Comparison of ENCODE assay signal across 33 cellular contexts in genomic region chr7:16023046-16023445, GRCh38.
"Had no signal": no experiment of that assay in that cellular context is flagged by ENCODE, and none has a peak within 500 bp of the region (broad histone marks: within the 10 kb centered on the region; RNA-seq: fewer than 3 reads in every experiment).

No MANE protein-coding gene starts in this region.

- H3K27ac ChIP-seq: ascending aorta, coronary artery, esophagus squamous epithelium, gastroesophageal sphincter, heart right ventricle, WERI-Rb-1 had no signal

- H3K27me3 ChIP-seq: ascending aorta, esophagus squamous epithelium, gastroesophageal sphincter, heart right ventricle had no signal

- H3K36me3 Mint-ChIP-seq: activated CD4-positive, alpha-beta memory T cell treated with anti-CD3 and anti-CD28 coated beads for 36 hours; activated CD8-positive, alpha-beta memory T cell treated with anti-CD3 and anti-CD28 coated beads, Interleukin-2, amount 10 ng/mL, durations not matched to agents 7 days and 5 days; activated naive CD4-positive, alpha-beta T cell treated with anti-CD3 and anti-CD28 coated beads, Interleukin-2, amount 10 ng/mL, durations not matched to agents 7 days and 5 days; activated naive CD4-positive, alpha-beta T cell treated with anti-CD3 and anti-CD28 coated beads, Interleukin-2, amount 50 U/mL, for 72 hours; activated naive CD8-positive, alpha-beta T cell treated with anti-CD3 and anti-CD28 coated beads, Interleukin-2, amount 10 ng/mL, durations not matched to agents 7 days and 5 days; brain had no signal

- H3K4me3 ChIP-seq: ascending aorta, coronary artery, esophagus squamous epithelium, gastroesophageal sphincter, heart right ventricle had no signal

- DNase-seq: activated CD4-positive, alpha-beta memory T cell treated with anti-CD3 and anti-CD28 coated beads for 36 hours; activated CD4-positive, alpha-beta T cell treated with anti-CD3 and anti-CD28 coated beads for 36 hours; activated CD4-positive, alpha-beta T cell treated with anti-CD3 and anti-CD28 coated beads, Interleukin-2, amount 10 ng/mL, durations not matched to agents 24 days and 14 days; activated CD4-positive, CD25-positive, alpha-beta regulatory T cell; activated CD4-positive, CD25-positive, alpha-beta regulatory T cell treated with anti-CD3 and anti-CD28 coated beads, Interleukin-2, amount 50 U/mL, for 72 hours; activated CD8-positive, alpha-beta memory T cell treated with anti-CD3 and anti-CD28 coated beads, Interleukin-2, amount 10 ng/mL, durations not matched to agents 7 days and 5 days; activated CD8-positive, alpha-beta memory T cell treated with anti-CD3 and anti-CD28 coated beads, Interleukin-2, amount 50 U/mL, for 4 hours; activated CD8-positive, alpha-beta T cell treated with anti-CD3 and anti-CD28 coated beads, Interleukin-2, amount 10 ng/mL, durations not matched to agents 7 days and 5 days; activated gamma-delta T cell; activated naive CD4-positive, alpha-beta T cell; activated naive CD4-positive, alpha-beta T cell treated with anti-CD3 and anti-CD28 coated beads, Interleukin-2, amount 10 ng/mL, durations not matched to agents 7 days and 5 days; activated naive CD8-positive, alpha-beta T cell treated with anti-CD3 and anti-CD28 coated beads, Interleukin-2, amount 10 ng/mL, durations not matched to agents 7 days and 5 days; activated T-cell treated with anti-CD3 and anti-CD28 coated beads, Interleukin-2, amount 50 U/mL, for 1 hour; activated T-cell treated with anti-CD3 and anti-CD28 coated beads, Interleukin-2, amount 50 U/mL, for 48 hours; effector CD8-positive, alpha-beta T cell; endodermal cell; erythroblast; esophagus squamous epithelium; foreskin melanocyte; heart right ventricle; T-helper 1 cell; T-helper 17 cell; T1000; WERI-Rb-1 had no signal

- H3K36me3 ChIP-seq: ascending aorta, esophagus squamous epithelium, gastroesophageal sphincter, heart right ventricle, WERI-Rb-1 had no signal

- H3K4me1 Mint-ChIP-seq: activated CD4-positive, alpha-beta T cell treated with anti-CD3 and anti-CD28 coated beads for 36 hours; activated CD4-positive, alpha-beta T cell treated with anti-CD3 and anti-CD28 coated beads, Interleukin-2, amount 10 ng/mL, durations not matched to agents 24 days and 14 days; activated CD8-positive, alpha-beta memory T cell treated with anti-CD3 and anti-CD28 coated beads, Interleukin-2, amount 10 ng/mL, durations not matched to agents 7 days and 5 days; activated naive CD4-positive, alpha-beta T cell treated with anti-CD3 and anti-CD28 coated beads, Interleukin-2, amount 10 ng/mL, durations not matched to agents 7 days and 5 days; activated naive CD8-positive, alpha-beta T cell treated with anti-CD3 and anti-CD28 coated beads, Interleukin-2, amount 10 ng/mL, durations not matched to agents 7 days and 5 days; central memory CD8-positive, alpha-beta T cell; endodermal cell; T-helper 17 cell had no signal

- ATAC-seq: activated CD4-positive, alpha-beta T cell treated with anti-CD3 and anti-CD28 coated beads for 36 hours; activated CD8-positive, alpha-beta memory T cell treated with anti-CD3 and anti-CD28 coated beads, Interleukin-2, amount 10 ng/mL, durations not matched to agents 7 days and 5 days; activated CD8-positive, alpha-beta T cell treated with anti-CD3 and anti-CD28 coated beads, Interleukin-2, amount 10 ng/mL, durations not matched to agents 7 days and 5 days; activated naive CD4-positive, alpha-beta T cell treated with anti-CD3 and anti-CD28 coated beads, Interleukin-2, amount 50 U/mL, for 72 hours; gastroesophageal sphincter; heart right ventricle; T-helper 17 cell had no signal

- H3K9me3 Mint-ChIP-seq: activated CD4-positive, alpha-beta memory T cell treated with anti-CD3 and anti-CD28 coated beads for 36 hours; activated CD4-positive, alpha-beta T cell treated with anti-CD3 and anti-CD28 coated beads, Interleukin-2, amount 10 ng/mL, durations not matched to agents 24 days and 14 days; activated naive CD4-positive, alpha-beta T cell treated with anti-CD3 and anti-CD28 coated beads, Interleukin-2, amount 10 ng/mL, durations not matched to agents 7 days and 5 days; activated naive CD8-positive, alpha-beta T cell treated with anti-CD3 and anti-CD28 coated beads, Interleukin-2, amount 10 ng/mL, durations not matched to agents 7 days and 5 days; central memory CD8-positive, alpha-beta T cell; dendritic cell treated with granulocyte-macrophage colony-stimulating factor and Interleukin-4, amounts not matched to agents 40 ng/mL and 50 ng/mL, for 4 days; endodermal cell; T-helper 2 cell treated with Interferon-gamma antibody and Interleukin-4, amounts not matched to agents 5 μg/mL and 100 μg/mL, for 36 hours had no signal

- H3K9me3 ChIP-seq: ascending aorta, esophagus squamous epithelium, gastroesophageal sphincter, heart right ventricle had no signal

- H3K4me3 Mint-ChIP-seq: activated CD4-positive, alpha-beta memory T cell treated with anti-CD3 and anti-CD28 coated beads for 36 hours; activated CD4-positive, alpha-beta T cell treated with anti-CD3 and anti-CD28 coated beads for 36 hours; activated CD4-positive, alpha-beta T cell treated with anti-CD3 and anti-CD28 coated beads, Interleukin-2, amount 10 ng/mL, durations not matched to agents 24 days and 14 days; activated CD8-positive, alpha-beta memory T cell treated with anti-CD3 and anti-CD28 coated beads, Interleukin-2, amount 10 ng/mL, durations not matched to agents 7 days and 5 days; activated CD8-positive, alpha-beta T cell treated with anti-CD3 and anti-CD28 coated beads, Interleukin-2, amount 10 ng/mL, durations not matched to agents 7 days and 5 days; activated naive CD4-positive, alpha-beta T cell treated with anti-CD3 and anti-CD28 coated beads, Interleukin-2, amount 10 ng/mL, durations not matched to agents 7 days and 5 days; activated naive CD8-positive, alpha-beta T cell treated with anti-CD3 and anti-CD28 coated beads, Interleukin-2, amount 10 ng/mL, durations not matched to agents 7 days and 5 days; brain; central memory CD8-positive, alpha-beta T cell; dendritic cell treated with granulocyte-macrophage colony-stimulating factor and Interleukin-4, amounts not matched to agents 40 ng/mL and 50 ng/mL, for 4 days; endodermal cell; T-helper 17 cell; T-helper 2 cell treated with Interferon-gamma antibody and Interleukin-4, amounts not matched to agents 5 μg/mL and 100 μg/mL, for 36 hours had no signal

- FAIRE-seq: bronchial epithelial cell had no signal

- H3K27ac Mint-ChIP-seq: activated CD4-positive, alpha-beta memory T cell treated with anti-CD3 and anti-CD28 coated beads for 36 hours; activated CD4-positive, alpha-beta T cell treated with anti-CD3 and anti-CD28 coated beads for 36 hours; activated CD4-positive, alpha-beta T cell treated with anti-CD3 and anti-CD28 coated beads, Interleukin-2, amount 10 ng/mL, durations not matched to agents 24 days and 14 days; activated CD8-positive, alpha-beta memory T cell treated with anti-CD3 and anti-CD28 coated beads, Interleukin-2, amount 10 ng/mL, durations not matched to agents 7 days and 5 days; activated CD8-positive, alpha-beta T cell treated with anti-CD3 and anti-CD28 coated beads, Interleukin-2, amount 10 ng/mL, durations not matched to agents 7 days and 5 days; activated naive CD4-positive, alpha-beta T cell treated with anti-CD3 and anti-CD28 coated beads, Interleukin-2, amount 10 ng/mL, durations not matched to agents 7 days and 5 days; activated naive CD4-positive, alpha-beta T cell treated with anti-CD3 and anti-CD28 coated beads, Interleukin-2, amount 50 U/mL, for 72 hours; activated naive CD8-positive, alpha-beta T cell treated with anti-CD3 and anti-CD28 coated beads, Interleukin-2, amount 10 ng/mL, durations not matched to agents 7 days and 5 days; brain; dendritic cell treated with granulocyte-macrophage colony-stimulating factor and Interleukin-4, amounts not matched to agents 40 ng/mL and 50 ng/mL, for 4 days; endodermal cell; T-helper 17 cell; T-helper 2 cell treated with Interferon-gamma antibody and Interleukin-4, amounts not matched to agents 5 μg/mL and 100 μg/mL, for 36 hours had no signal

- H3K27me3 Mint-ChIP-seq: activated CD4-positive, alpha-beta memory T cell treated with anti-CD3 and anti-CD28 coated beads for 36 hours; activated CD4-positive, alpha-beta T cell treated with anti-CD3 and anti-CD28 coated beads for 36 hours; activated CD4-positive, alpha-beta T cell treated with anti-CD3 and anti-CD28 coated beads, Interleukin-2, amount 10 ng/mL, durations not matched to agents 24 days and 14 days; activated CD8-positive, alpha-beta memory T cell treated with anti-CD3 and anti-CD28 coated beads, Interleukin-2, amount 10 ng/mL, durations not matched to agents 7 days and 5 days; activated naive CD4-positive, alpha-beta T cell treated with anti-CD3 and anti-CD28 coated beads, Interleukin-2, amount 10 ng/mL, durations not matched to agents 7 days and 5 days; activated naive CD8-positive, alpha-beta T cell treated with anti-CD3 and anti-CD28 coated beads, Interleukin-2, amount 10 ng/mL, durations not matched to agents 7 days and 5 days; brain; central memory CD8-positive, alpha-beta T cell; dendritic cell treated with granulocyte-macrophage colony-stimulating factor and Interleukin-4, amounts not matched to agents 40 ng/mL and 50 ng/mL, for 4 days; T-helper 17 cell had no signal
